In the genomic region with DNA sequence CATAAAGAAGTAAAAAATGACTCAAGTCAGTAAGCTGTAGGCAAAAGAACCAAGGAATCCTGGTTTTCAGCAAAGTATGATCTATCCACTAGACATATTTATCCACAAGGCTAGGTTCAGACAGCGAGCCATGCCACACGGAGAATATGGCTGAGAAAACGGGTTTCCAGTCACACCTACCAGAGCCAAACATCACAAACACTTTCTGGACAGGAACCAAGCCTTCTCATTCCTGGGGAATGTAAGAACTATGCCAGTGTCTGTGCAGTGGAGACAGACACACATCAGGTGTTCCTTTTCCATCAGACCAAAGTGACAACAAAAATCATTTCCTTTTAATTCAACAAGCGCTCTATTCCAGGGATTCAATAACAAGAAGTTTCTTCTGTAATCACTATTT, we compare ENCODE assay signal across 13 cellular contexts. TPM values are rescaled to one million over a fixed set of nuclear protein-coding genes. Genes with fewer than 3 reads are reported as not detected.
DNase-seq lines count a peak whose midpoint lies in the region; ATAC-seq and TF ChIP-seq lines count a peak whose summit lies in the region.
"Had no signal": no experiment of that assay in that cellular context is flagged by ENCODE, and none has a peak within 500 bp of the region (broad histone marks: within the 10 kb centered on the region; RNA-seq: fewer than 3 reads in every experiment).

No MANE protein-coding gene starts in this region.

- TF ChIP-seq CTCF in ascending aorta (IDR thresholded peaks at IDR 0.05), result no peak
- TF ChIP-seq CTCF in fibroblast of pulmonary artery (IDR thresholded peaks at IDR 0.05; ENCODE audit: low read length, missing control alignments), result no peak
- no peak for TF ChIP-seq CTCF in thoracic aorta (IDR thresholded peaks at IDR 0.05)
- no peak for TF ChIP-seq CTCF in ovary (IDR thresholded peaks at IDR 0.05)
- no peak for TF ChIP-seq CTCF in MM.1S (IDR thresholded peaks at IDR 0.05; ENCODE audit: low read length)

- WGBS in ovary, 3 donors, result 33 to 51% (median 47%) methylated on average over 4 of the region's 4 CpGs

- no peaks in the 10 kb centered on the region for H3K9me3 ChIP-seq in ascending aorta
- no peaks in the 10 kb centered on the region for H3K9me3 ChIP-seq in thoracic aorta
- H3K9me3 ChIP-seq in ovary, result no peaks in the 10 kb centered on the region
- H3K9me3 ChIP-seq in MM.1S (replicated peaks; ENCODE audit: insufficient read depth, low read length), result no peaks in the 10 kb centered on the region

- peak; percentile 47 for ATAC-seq in thoracic aorta (ENCODE audit: insufficient number of reproducible peaks, low FRiP score, low read depth)
- no peak for ATAC-seq in activated naive CD4-positive, alpha-beta T cell treated with anti-CD3 and anti-CD28 coated beads, Interleukin-2, amount 50 U/mL, for 72 hours

- no peak overlapping the region for H3K4me2 ChIP-seq in MM.1S (ENCODE audit: low read depth, low read length)

- H3K36me3 Mint-ChIP-seq in activated naive CD4-positive, alpha-beta T cell treated with anti-CD3 and anti-CD28 coated beads, Interleukin-2, amount 50 U/mL, for 72 hours, result peaks cover 0 to 10% of the 10 kb centered on the region in 2 donors

- H3K9me2 ChIP-seq in MM.1S (replicated peaks; ENCODE audit: insufficient read depth, low read length), result no peaks in the 10 kb centered on the region

- no peaks in the 10 kb centered on the region for H3K79me2 ChIP-seq in MM.1S (ENCODE audit: low read length)

- H3K4me1 ChIP-seq in ascending aorta (peaks cover 3 to 15% of the 10 kb centered on the region in 2 donors), thoracic aorta (ENCODE audit: control insufficient read depth in 1 of 2, low read depth in 2 of 2) (peaks cover 14 to 44% of the 10 kb centered on the region in 2 donors), ovary (ENCODE audit: insufficient read depth) (peaks cover 1% of the 10 kb centered on the region), MM.1S (ENCODE audit: low read length) (no peaks in the 10 kb centered on the region)

- TF ChIP-seq EP300 in ovary (IDR thresholded peaks at IDR 0.05), result no peak

- H3K27ac ChIP-seq in ascending aorta, result peak overlapping the region; percentile 78 to 87
- peak overlapping the region; percentile 77 to 79 for H3K27ac ChIP-seq in thoracic aorta
- no peak overlapping the region for H3K27ac ChIP-seq in ovary
- H3K27ac ChIP-seq in MM.1S (ENCODE audit: low read length), result no peak overlapping the region
- H3K27ac ChIP-seq: dorsolateral prefrontal cortex had no signal

- DNase-seq in HCEC 1CT (peak; percentile 47), ascending aorta (ENCODE audit: low spot score in 2 of 2) (peak in 1 of 2 donors; percentile 77), fibroblast of pulmonary artery (ENCODE audit: low read depth) (peak; percentile 81), thoracic aorta (ENCODE audit: low spot score) (no peak), ovary (no peak), MM.1S (no peak)
- no peak for DNase-seq in activated naive CD4-positive, alpha-beta T cell treated with anti-CD3 and anti-CD28 coated beads, Interleukin-2, amount 50 U/mL, for 72 hours (ENCODE audit: low spot score in 2 of 2)
- DNase-seq in activated CD4-positive, CD25-positive, alpha-beta regulatory T cell (lab: John Stamatoyannopoulos, UW), result no peak
- DNase-seq: COR-L47, dorsolateral prefrontal cortex, hypothalamus, T1000 had no signal

- H3K27me3 ChIP-seq in ascending aorta, result no peaks in the 10 kb centered on the region
- H3K27me3 ChIP-seq in thoracic aorta (replicated peaks; ENCODE audit: insufficient read depth), result no peaks in the 10 kb centered on the region
- no peaks in the 10 kb centered on the region for H3K27me3 ChIP-seq in ovary
- no peaks in the 10 kb centered on the region for H3K27me3 ChIP-seq in MM.1S (replicated peaks; ENCODE audit: insufficient read depth, low read length)
- H3K27me3 ChIP-seq: dorsolateral prefrontal cortex had no signal

- no peak overlapping the region for H2AFZ ChIP-seq in MM.1S (ENCODE audit: low read length)

- H3K9me3 Mint-ChIP-seq in activated naive CD4-positive, alpha-beta T cell treated with anti-CD3 and anti-CD28 coated beads, Interleukin-2, amount 50 U/mL, for 72 hours, result no peaks in the 10 kb centered on the region

- H3K4me3 ChIP-seq in ascending aorta (no peak overlapping the region), fibroblast of pulmonary artery (replicated peaks; ENCODE audit: low read depth, low read length) (no peak overlapping the region), thoracic aorta (peak overlapping the region; percentile 27), ovary (no peak overlapping the region), MM.1S (ENCODE audit: low read length) (no peak overlapping the region)
- H3K4me3 ChIP-seq: dorsolateral prefrontal cortex had no signal

- intact Hi-C loops in ascending aorta (cut with DNase I) (loop anchor here (1.0 to 2.0 kb wide), 2 partner anchors 42 to 59 kb away; a partner anchor contains a TSS), ovary (cut with DNase I) (no loop called here)

- H4K20me1 ChIP-seq in MM.1S (ENCODE audit: insufficient read depth, low read length), result no peaks in the 10 kb centered on the region

- H3K36me3 ChIP-seq in ascending aorta (peaks cover 34 to 73% of the 10 kb centered on the region in 2 donors), thoracic aorta (peaks cover 30% of the 10 kb centered on the region), ovary (no peaks in the 10 kb centered on the region), MM.1S (replicated peaks; ENCODE audit: insufficient read depth, low read length) (no peaks in the 10 kb centered on the region)

- H3F3A ChIP-seq in MM.1S (ENCODE audit: insufficient read depth, low read length), result no peaks in the 10 kb centered on the region

- no peak overlapping the region for H3K9ac ChIP-seq in MM.1S (ENCODE audit: low read length)

- TF ChIP-seq POLR2A in ovary (IDR thresholded peaks at IDR 0.05), result no peak

- H3K27ac Mint-ChIP-seq in activated naive CD4-positive, alpha-beta T cell treated with anti-CD3 and anti-CD28 coated beads, Interleukin-2, amount 50 U/mL, for 72 hours, result peak overlapping the region in 1 of 2 donors; percentile 6
- H3K27ac Mint-ChIP-seq: activated naive CD8-positive, alpha-beta T cell had no signal

RNA-seq across cellular contexts. Expression of a gene that starts 41.1 kb away (rescaled TPM):
- 17.9 TPM for total RNA-seq in ascending aorta
- total RNA-seq in thoracic aorta, result 10 to 100 TPM; 29.6 to 51.4 TPM
- 10 to 100 TPM; 30.1 to 47.1 TPM for total RNA-seq in activated naive CD4-positive, alpha-beta T cell treated with anti-CD3 and anti-CD28 coated beads, Interleukin-2, amount 50 U/mL, for 72 hours
- total RNA-seq in ovary, result 10 to 100 TPM; 14.8 to 38.1 (median 26.5) TPM
- 10 to 100 TPM in 1 of 2 donors, 1 to 10 TPM in 1; 8.2 to 24.0 TPM for polyA plus RNA-seq in ovary

RNA-seq across cellular contexts. Expression of a gene that starts 41.2 kb away (rescaled TPM):
- 10.0 TPM for total RNA-seq in ascending aorta
- 10 to 100 TPM; 31.8 to 32.5 TPM for total RNA-seq in thoracic aorta
- total RNA-seq in activated naive CD4-positive, alpha-beta T cell treated with anti-CD3 and anti-CD28 coated beads, Interleukin-2, amount 50 U/mL, for 72 hours, result 10 to 100 TPM; 74.1 to 94.5 TPM
- total RNA-seq in ovary, result 10 to 100 TPM; 19.8 to 60.8 (median 43.1) TPM
- 10 to 100 TPM; 31.5 to 57.6 TPM for polyA plus RNA-seq in ovary

RNA-seq across cellular contexts. Expression of a gene that starts 59.8 kb away (rescaled TPM):
- total RNA-seq in ascending aorta, result 383 TPM
- 100 to 1,000 TPM; 674 to 973 TPM for total RNA-seq in thoracic aorta
- total RNA-seq in activated naive CD4-positive, alpha-beta T cell treated with anti-CD3 and anti-CD28 coated beads, Interleukin-2, amount 50 U/mL, for 72 hours, result under 1 TPM in 1 of 2 donors, not detected in 1; 0.49 TPM
- 10 to 100 TPM; 31.4 to 85.0 (median 61.7) TPM for total RNA-seq in ovary
- 10 to 100 TPM; 32.2 to 37.8 TPM for polyA plus RNA-seq in ovary

Comparison
In these comparisons a context has a peak if more than half of its experiments do, and no peak if none do; other contexts are left out.
1. DNase-seq: peak in HCEC 1CT (single experiment) and fibroblast of pulmonary artery (single experiment); none in thoracic aorta (single experiment), activated naive CD4-positive, alpha-beta T cell treated with anti-CD3 and anti-CD28 coated beads, Interleukin-2, amount 50 U/mL, for 72 hours (0 of 2), activated CD4-positive, CD25-positive, alpha-beta regulatory T cell (0 of 4), ovary (0 of 5) and MM.1S (single experiment).
2. H3K27ac ChIP-seq: peak in ascending aorta (2 of 2) and thoracic aorta (2 of 2); none in ovary (0 of 2) and MM.1S (single experiment).
3. RNA of a gene that starts 59.8 kb away (total RNA-seq): 674 to 973 TPM in thoracic aorta, 383 TPM in ascending aorta (single experiment) and 31.4 to 85.0 TPM in ovary; 0.49 TPM in activated naive CD4-positive, alpha-beta T cell treated with anti-CD3 and anti-CD28 coated beads, Interleukin-2, amount 50 U/mL, for 72 hours; every median in the first group is over 10 times any median in the second.